Comparison of ENCODE assay signal across 33 cellular contexts in the genomic region with DNA sequence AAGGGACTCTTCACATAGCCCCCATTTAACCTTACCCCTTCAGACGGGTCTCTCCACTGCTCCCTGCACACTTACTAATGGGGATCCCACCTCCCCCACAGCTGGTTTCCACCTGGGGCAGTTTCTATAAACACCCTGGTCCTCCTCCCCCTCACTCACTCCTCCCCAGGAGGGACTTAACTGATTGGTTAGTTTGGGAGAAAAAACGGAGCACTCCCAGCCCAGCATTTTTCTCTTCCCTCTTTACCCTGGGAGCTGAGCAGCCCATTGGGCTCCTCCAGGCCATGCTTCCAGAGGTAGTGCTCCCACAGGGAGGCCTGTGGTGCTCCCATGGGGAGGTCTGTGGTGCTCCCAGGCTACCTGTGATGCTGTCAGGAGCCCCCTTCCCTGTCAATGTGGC.
"Had no signal": no experiment of that assay in that cellular context is flagged by ENCODE, and none has a peak within 500 bp of the region (broad histone marks: within the 10 kb centered on the region; RNA-seq: fewer than 3 reads in every experiment).

No MANE protein-coding gene starts in this region.

- H3K4me1 Mint-ChIP-seq: activated CD4-positive, alpha-beta T cell treated with anti-CD3 and anti-CD28 coated beads for 36 hours; activated CD4-positive, alpha-beta T cell treated with anti-CD3 and anti-CD28 coated beads, Interleukin-2, amount 10 ng/mL, durations not matched to agents 7 days and 5 days; activated naive CD4-positive, alpha-beta T cell treated with anti-CD3 and anti-CD28 coated beads, Interleukin-2, amount 10 ng/mL, durations not matched to agents 7 days and 5 days; activated naive CD8-positive, alpha-beta T cell treated with anti-CD3 and anti-CD28 coated beads, Interleukin-2, amount 50 U/mL, for 24 hours had no signal

- H3K36me3 Mint-ChIP-seq: activated naive CD4-positive, alpha-beta T cell treated with anti-CD3 and anti-CD28 coated beads, Interleukin-2, amount 10 ng/mL, durations not matched to agents 7 days and 5 days; activated naive CD8-positive, alpha-beta T cell had no signal

- H3K4me3 ChIP-seq: MG63, SJSA1 had no signal

- H3K4me2 ChIP-seq: SK-N-SH had no signal

- H3K27me3 ChIP-seq: brain microvascular endothelial cell, MG63, SJSA1 had no signal

- ATAC-seq: activated CD4-positive, alpha-beta T cell treated with anti-CD3 and anti-CD28 coated beads for 36 hours; activated CD4-positive, CD25-positive, alpha-beta regulatory T cell treated with anti-CD3 and anti-CD28 coated beads, Interleukin-2, amount 50 U/mL, for 24 hours; activated CD8-positive, alpha-beta T cell treated with anti-CD3 and anti-CD28 coated beads, Interleukin-2, amount 10 ng/mL, durations not matched to agents 7 days and 5 days; activated naive CD8-positive, alpha-beta T cell treated with anti-CD3 and anti-CD28 coated beads, Interleukin-2, amount 50 U/mL, for 24 hours; activated T-cell treated with anti-CD3 and anti-CD28 coated beads, Interleukin-2, amount 50 U/mL, for 4 hours; Panc1 had no signal

- H3K9ac ChIP-seq: SK-N-SH had no signal

- DNase-seq: activated CD4-positive, alpha-beta T cell treated with anti-CD3 and anti-CD28 coated beads for 36 hours; activated CD4-positive, alpha-beta T cell treated with anti-CD3 and anti-CD28 coated beads, Interleukin-2, amount 10 ng/mL, durations not matched to agents 7 days and 5 days; activated CD4-positive, alpha-beta T cell treated with anti-CD3 and anti-CD28 coated beads, Interleukin-2, amount 50 U/mL, for 48 hours; activated CD8-positive, alpha-beta memory T cell treated with anti-CD3 and anti-CD28 coated beads, Interleukin-2, amount 50 U/mL, for 4 hours; activated CD8-positive, alpha-beta T cell treated with anti-CD3 and anti-CD28 coated beads, Interleukin-2, amount 10 ng/mL, durations not matched to agents 7 days and 5 days; activated gamma-delta T cell treated with Interleukin-2 at 50 U/mL for 16 hours; activated naive CD4-positive, alpha-beta T cell treated with anti-CD3 and anti-CD28 coated beads, Interleukin-2, amount 10 ng/mL, durations not matched to agents 7 days and 5 days; activated naive CD8-positive, alpha-beta T cell treated with anti-CD3 and anti-CD28 coated beads, Interleukin-2, amount 50 U/mL, for 24 hours; activated T-cell treated with anti-CD3 and anti-CD28 coated beads for 4 hours; activated T-cell treated with anti-CD3 and anti-CD28 coated beads, Interleukin-2, amount 50 U/mL, for 4 hours; anterior cingulate cortex; brain microvascular endothelial cell; Kasumi-1; KG1; MG63; NCI-H1048; NCI-H1105 treated with DMSO at 0.1 percent for 48 hours; NCI-H1436; NCI-H1930; NCI-H2081 treated with DMSO at 0.1 percent for 48 hours; NCI-H226; NCI-H446 treated with DMSO at 0.1 percent for 48 hours; SHP77 treated with DMSO at 0.1 percent for 48 hours; SK-N-SH had no signal

- H3K9me3 ChIP-seq: MG63, SJSA1, SK-N-SH had no signal

- H3K27ac ChIP-seq: brain microvascular endothelial cell, SJSA1 had no signal

- H3K36me3 ChIP-seq: brain microvascular endothelial cell, MG63, SJSA1 had no signal

- H3K4me3 Mint-ChIP-seq: activated CD4-positive, alpha-beta T cell treated with anti-CD3 and anti-CD28 coated beads for 36 hours; activated CD4-positive, alpha-beta T cell treated with anti-CD3 and anti-CD28 coated beads, Interleukin-2, amount 10 ng/mL, durations not matched to agents 7 days and 5 days; activated CD8-positive, alpha-beta T cell treated with anti-CD3 and anti-CD28 coated beads, Interleukin-2, amount 10 ng/mL, durations not matched to agents 7 days and 5 days; activated naive CD4-positive, alpha-beta T cell treated with anti-CD3 and anti-CD28 coated beads, Interleukin-2, amount 10 ng/mL, durations not matched to agents 7 days and 5 days; activated naive CD8-positive, alpha-beta T cell; activated naive CD8-positive, alpha-beta T cell treated with anti-CD3 and anti-CD28 coated beads, Interleukin-2, amount 50 U/mL, for 24 hours; activated T-cell treated with anti-CD3 and anti-CD28 coated beads, Interleukin-2, amount 50 U/mL, for 4 hours; activated T-helper 1 cell treated with anti-CD3 and anti-CD28 coated beads, Interleukin-12 subunit alpha, Interleukin-12 subunit beta, Interleukin-2, Interleukin-4 antibody, amounts not matched to agents 30 ng/mL and 10 ng/mL and 1 ng/mL, durations not matched to agents 14 hours and 24 hours and 36 hours; IgD-negative memory B cell; T-helper 1 cell treated with Interleukin-12 subunit alpha and Interleukin-12 subunit beta and Interleukin-4 antibody, amounts not matched to agents 30 μg/mL and 1 μg/mL, for 36 hours; T-helper 2 cell treated with Interferon-gamma antibody and Interleukin-4, amounts not matched to agents 5 μg/mL and 100 μg/mL, for 36 hours had no signal

- FAIRE-seq: TTC549 had no signal

- H3K9me3 Mint-ChIP-seq: activated CD4-positive, alpha-beta T cell treated with anti-CD3 and anti-CD28 coated beads, Interleukin-2, amount 10 ng/mL, durations not matched to agents 7 days and 5 days; activated naive CD4-positive, alpha-beta T cell treated with anti-CD3 and anti-CD28 coated beads, Interleukin-2, amount 10 ng/mL, durations not matched to agents 7 days and 5 days; activated naive CD8-positive, alpha-beta T cell treated with anti-CD3 and anti-CD28 coated beads, Interleukin-2, amount 50 U/mL, for 24 hours; activated T-cell treated with anti-CD3 and anti-CD28 coated beads, Interleukin-2, amount 50 U/mL, for 4 hours; activated T-helper 1 cell treated with anti-CD3 and anti-CD28 coated beads, Interleukin-12 subunit alpha, Interleukin-12 subunit beta, Interleukin-2, Interleukin-4 antibody, amounts not matched to agents 30 ng/mL and 10 ng/mL and 1 ng/mL, durations not matched to agents 14 hours and 24 hours and 36 hours; IgD-negative memory B cell; T-helper 1 cell treated with Interleukin-12 subunit alpha and Interleukin-12 subunit beta and Interleukin-4 antibody, amounts not matched to agents 30 μg/mL and 1 μg/mL, for 36 hours; T-helper 2 cell treated with Interferon-gamma antibody and Interleukin-4, amounts not matched to agents 5 μg/mL and 100 μg/mL, for 36 hours had no signal

- H3K27ac Mint-ChIP-seq: activated CD4-positive, alpha-beta T cell treated with anti-CD3 and anti-CD28 coated beads for 36 hours; activated CD4-positive, alpha-beta T cell treated with anti-CD3 and anti-CD28 coated beads, Interleukin-2, amount 10 ng/mL, durations not matched to agents 7 days and 5 days; activated CD8-positive, alpha-beta T cell treated with anti-CD3 and anti-CD28 coated beads, Interleukin-2, amount 10 ng/mL, durations not matched to agents 7 days and 5 days; activated naive CD4-positive, alpha-beta T cell treated with anti-CD3 and anti-CD28 coated beads, Interleukin-2, amount 10 ng/mL, durations not matched to agents 7 days and 5 days; activated naive CD8-positive, alpha-beta T cell; activated naive CD8-positive, alpha-beta T cell treated with anti-CD3 and anti-CD28 coated beads, Interleukin-2, amount 50 U/mL, for 24 hours; activated T-helper 1 cell treated with anti-CD3 and anti-CD28 coated beads, Interleukin-12 subunit alpha, Interleukin-12 subunit beta, Interleukin-2, Interleukin-4 antibody, amounts not matched to agents 30 ng/mL and 10 ng/mL and 1 ng/mL, durations not matched to agents 14 hours and 24 hours and 36 hours; IgD-negative memory B cell; T-helper 1 cell treated with Interleukin-12 subunit alpha and Interleukin-12 subunit beta and Interleukin-4 antibody, amounts not matched to agents 30 μg/mL and 1 μg/mL, for 36 hours; T-helper 2 cell treated with Interferon-gamma antibody and Interleukin-4, amounts not matched to agents 5 μg/mL and 100 μg/mL, for 36 hours had no signal

- H3K4me1 ChIP-seq: SJSA1 had no signal

- H3K27me3 Mint-ChIP-seq: activated CD4-positive, alpha-beta T cell treated with anti-CD3 and anti-CD28 coated beads, Interleukin-2, amount 10 ng/mL, durations not matched to agents 7 days and 5 days; activated naive CD4-positive, alpha-beta T cell treated with anti-CD3 and anti-CD28 coated beads, Interleukin-2, amount 10 ng/mL, durations not matched to agents 7 days and 5 days had no signal
